1 cellular context compared by ENCODE assay signal in genomic region chr12:81797100-81797499, GRCh38.
TF ChIP-seq lines count a peak whose summit lies in the region.

No MANE protein-coding gene starts in this region.

TF ChIP-seq in A549, 52 proteins besides CTCF, POLR2A, EP300 and RAD21 (continued from another document):
- TF ChIP-seq MAZ (IDR thresholded peaks at IDR 0.05; ENCODE audit: borderline replicate concordance, low read depth, low read length): no peak
- TF ChIP-seq CHD4 (IDR thresholded peaks at IDR 0.05; ENCODE audit: borderline replicate concordance): no peak
- no peak for TF ChIP-seq JUNB (IDR thresholded peaks at IDR 0.05)
- no peak for TF ChIP-seq TFCP2L1 (CRISPR knock-in tag; IDR thresholded peaks at IDR 0.05)
